Comparison of ENCODE assay signal across 8 cellular contexts in genomic region chr2:112055110-112055832, GRCh38. TPM values are rescaled to one million over a fixed set of nuclear protein-coding genes. Genes with fewer than 3 reads are reported as not detected.
DNase-seq lines count a peak whose midpoint lies in the region; ATAC-seq and TF ChIP-seq lines count a peak whose summit lies in the region.

TMEM87B (plus strand) TSS chr2:112055269; CDS start chr2:112055592, 323 bp downstream.

- DNase-seq in AG04450 (ENCODE audit: low read depth, low spot score): peak; percentile 95
- peak; percentile 89 for DNase-seq in NCI-H2196 treated with DMSO at 0.1 percent for 48 hours (lab: John Stamatoyannopoulos, UW; ENCODE audit: unreplicated experiment)
- DNase-seq in cardiac fibroblast (ENCODE audit: low read depth in 2 of 2): peak; percentile 98 to 100
- DNase-seq in inferior parietal cortex (ENCODE audit: extremely low spot score): peak; percentile 95
- DNase-seq in spleen: peak; percentile 100

- no peak for TF ChIP-seq CTCF in AG04450 (IDR thresholded peaks at IDR 0.05; ENCODE audit: low read depth, low read length)
- no peak for TF ChIP-seq CTCF in VCaP (conservative IDR thresholded peaks at IDR 0.05)
- no peak for TF ChIP-seq CTCF in cardiac fibroblast (IDR thresholded peaks at IDR 0.05; ENCODE audit: low read depth, low read length)
- no peak for TF ChIP-seq CTCF in spleen (IDR thresholded peaks at IDR 0.05 in 8 of 11, conservative IDR thresholded peaks at IDR 0.05 in 3 of 11)

- peaks cover 20 to 60% (median 49%) of the 10 kb centered on the region in 6 donors for H3K4me1 ChIP-seq in spleen

- peak within 1 kb of the TSS; percentile 87 for H3K4me3 ChIP-seq in AG04450 (ENCODE audit: low read depth, low read length)
- H3K4me3 ChIP-seq in cardiac fibroblast (replicated peaks in 1 of 2; ENCODE audit: low read depth in 2 of 2, low read length in 2 of 2): peak within 1 kb of the TSS; percentile 92
- peak within 1 kb of the TSS; percentile 71 to 98 (median 94) for H3K4me3 ChIP-seq in spleen

- TF ChIP-seq POLR2A in spleen (IDR thresholded peaks at IDR 0.05): peak; percentile 21 to 88 (median 45)

- peak within 1 kb of the TSS; percentile 87 for H3K27ac ChIP-seq in AG04450 (ENCODE audit: low read depth, low read length)
- H3K27ac ChIP-seq in VCaP: peak within 1 kb of the TSS; percentile 93
- H3K27ac ChIP-seq in spleen: peak within 1 kb of the TSS; percentile 96 to 99 (median 98)

- H3K36me3 ChIP-seq in spleen: peaks cover 0 to 14% (median 2%) of the 10 kb centered on the region in 6 donors

- H3K27me3 ChIP-seq in AG04450 (ENCODE audit: control insufficient read depth, insufficient read depth, low read length) (no peaks in the 10 kb centered on the region), spleen (replicated peaks in 1 of 7) (no peaks in the 10 kb centered on the region)

- CTCF ChIA-PET in AG04450 (lab: Charles Lee): no interaction called here

- POLR2A ChIA-PET in AG04450 (lab: Yijun Ruan, JAX): interaction anchor here (0.6 to 1.5 kb wide), 8 partner anchors 10 to 171 kb away, joined by 3 to 8 read pairs (median 3); partner anchors contain the start of gene ANAPC1

- intact Hi-C loops in spleen (cut with DNase I; ENCODE audit: low total_unique reads): no loop called here

- ATAC-seq in GM18873 (IDR thresholded peaks at IDR 0.05; ENCODE audit: low FRiP score, unreplicated experiment): peak; percentile 52
- ATAC-seq in HG03135 (IDR thresholded peaks at IDR 0.05; ENCODE audit: unreplicated experiment): peak; percentile 52

- 0 to 1% (median 1%) methylated on average over 20 to 76 of the region's 76 CpGs for whole genome bisulfite sequencing in spleen, 5 donors

- H3K9me3 ChIP-seq in AG04450 (ENCODE audit: control insufficient read depth, insufficient read depth, low read length) (peaks cover 3% of the 10 kb centered on the region; the same call in 1 of the 2 replicates), spleen (no peaks in the 10 kb centered on the region)

RNA-seq across cellular contexts. Expression of gene TMEM87B, which starts in this region (rescaled TPM):
- 18.1 and 24.5 TPM in 2 replicates for polyA plus RNA-seq in AG04450 (2011; rRNA removed)
- 10.9 and 18.0 TPM in 2 replicates for polyA minus RNA-seq in AG04450 (2011; rRNA and poly(A)+ RNA removed)
- total RNA-seq in spleen: 10 to 100 TPM; 30.6 to 39.9 (median 35.4) TPM
- polyA plus RNA-seq in spleen: 10 to 100 TPM; 10.4 to 10.9 (median 10.8) TPM

Comparison
In these comparisons a context has a peak if more than half of its experiments do, and no peak if none do; other contexts are left out.
1. Peak in every context shown above with its lines: DNase-seq, ATAC-seq, H3K4me3 ChIP-seq and H3K27ac ChIP-seq.